ENCODE assay signal across 1 cellular context in genomic region chr3:111733154-111733553, GRCh38.
TF ChIP-seq lines count a peak whose summit lies in the region.

No MANE protein-coding gene starts in this region.

TF ChIP-seq in HepG2, 621 proteins besides CTCF, POLR2A, EP300 and RAD21 (continued from another document and continues in another):
- TF ChIP-seq MTERF4 (CRISPR knock-in tag; IDR thresholded peaks at IDR 0.05), result no peak
- peak; percentile 96 for TF ChIP-seq HNF1B (CRISPR knock-in tag; IDR thresholded peaks at IDR 0.05)
- no peak for TF ChIP-seq RFX3 (CRISPR knock-in tag; IDR thresholded peaks at IDR 0.05)
- TF ChIP-seq ZNF629 (CRISPR knock-in tag; conservative IDR thresholded peaks at IDR 0.05), result no peak
- TF ChIP-seq ARNT2 (CRISPR knock-in tag; IDR thresholded peaks at IDR 0.05; ENCODE audit: low read depth), result no peak
- TF ChIP-seq ZNF263 (CRISPR knock-in tag; IDR thresholded peaks at IDR 0.05), result peak; percentile 42; the same call in 1 of the 2 replicates
- TF ChIP-seq ZNF557 (CRISPR knock-in tag; IDR thresholded peaks at IDR 0.05), result 0 out of 2 replicates have a peak, but pooled peaks have one; percentile 34
- peak; percentile 83 for TF ChIP-seq PAXIP1 (CRISPR knock-in tag; conservative IDR thresholded peaks at IDR 0.05)
- peak; percentile 27; the same call in 1 of the 2 replicates for TF ChIP-seq HNF4A (CRISPR knock-in tag; IDR thresholded peaks at IDR 0.05)
- peak; percentile 92 for TF ChIP-seq FOXA3 (CRISPR knock-in tag; IDR thresholded peaks at IDR 0.05)
- peak; percentile 29; the same call in 1 of the 2 replicates for TF ChIP-seq MEIS2 (CRISPR knock-in tag; IDR thresholded peaks at IDR 0.05)
- peak; percentile 21; the same call in 1 of the 2 replicates for TF ChIP-seq ZFP90 (CRISPR knock-in tag; IDR thresholded peaks at IDR 0.05; ENCODE audit: borderline replicate concordance)
- TF ChIP-seq NR2F2 (IDR thresholded peaks at IDR 0.05; ENCODE audit: borderline replicate concordance, low read depth), result no peak
- peak; percentile 85 for TF ChIP-seq ARID3A (IDR thresholded peaks at IDR 0.05; ENCODE audit: low read depth, low read length)
- peak; percentile 76 for TF ChIP-seq ZFY (CRISPR knock-in tag; IDR thresholded peaks at IDR 0.05)
- no peak for TF ChIP-seq ZNF788 (CRISPR knock-in tag; IDR thresholded peaks at IDR 0.05; ENCODE audit: borderline replicate concordance)
- peak; percentile 41 for TF ChIP-seq TEAD3 (CRISPR knock-in tag; optimal IDR thresholded peaks at IDR 0.05; ENCODE audit: borderline replicate concordance)
- TF ChIP-seq CHCHD3 (CRISPR knock-in tag; IDR thresholded peaks at IDR 0.05), result no peak
- TF ChIP-seq NCOA2 (CRISPR knock-in tag; IDR thresholded peaks at IDR 0.05), result peak; percentile 61; the same call in 1 of the 2 replicates
- peak; percentile 82 for TF ChIP-seq SAP130 (CRISPR knock-in tag; IDR thresholded peaks at IDR 0.05; ENCODE audit: low read depth)
- no peak for TF ChIP-seq RBAK (CRISPR knock-in tag; IDR thresholded peaks at IDR 0.05)
- no peak for TF ChIP-seq CEBPB (IDR thresholded peaks at IDR 0.05; ENCODE audit: borderline replicate concordance, low read depth, low read length)
- peak; percentile 58; the same call in 1 of the 2 replicates for TF ChIP-seq ZNF878 (CRISPR knock-in tag; IDR thresholded peaks at IDR 0.05)
- peak; percentile 55; the same call in 1 of the 2 replicates for TF ChIP-seq SOX5 (CRISPR knock-in tag; IDR thresholded peaks at IDR 0.05; ENCODE audit: borderline replicate concordance)
- TF ChIP-seq ZNF232 (CRISPR knock-in tag; IDR thresholded peaks at IDR 0.05; ENCODE audit: borderline replicate concordance), result peak; percentile 22; the same call in 1 of the 2 replicates
- TF ChIP-seq IRF2 (CRISPR knock-in tag; IDR thresholded peaks at IDR 0.05), result peak; percentile 58; the same call in 1 of the 2 replicates
- TF ChIP-seq KDM6A (CRISPR knock-in tag; IDR thresholded peaks at IDR 0.05; ENCODE audit: low read depth), result peak; percentile 70; the same call in 1 of the 2 replicates
- TF ChIP-seq RARG (CRISPR knock-in tag; IDR thresholded peaks at IDR 0.05; ENCODE audit: low read depth), result no peak
- TF ChIP-seq ZNF296 (CRISPR knock-in tag; conservative IDR thresholded peaks at IDR 0.05), result no peak
- TF ChIP-seq HMGXB4 (CRISPR knock-in tag; IDR thresholded peaks at IDR 0.05; ENCODE audit: borderline replicate concordance in 1 of 2, low read depth in 1 of 2), result 0 out of 4 replicates have a peak, but pooled peaks of 1 of the 2 experiments have one; percentile 11
- TF ChIP-seq ZNF496 (CRISPR knock-in tag; IDR thresholded peaks at IDR 0.05; ENCODE audit: insufficient replicate concordance), result no peak
- TF ChIP-seq KAT8 (CRISPR knock-in tag; IDR thresholded peaks at IDR 0.05), result peak; percentile 28; the same call in 1 of the 2 replicates
- peak; percentile 36; the same call in 1 of the 2 replicates for TF ChIP-seq ZNF574 (CRISPR knock-in tag; IDR thresholded peaks at IDR 0.05)
- TF ChIP-seq ZBTB25 (CRISPR knock-in tag; IDR thresholded peaks at IDR 0.05), result no peak
- TF ChIP-seq TBX2 (CRISPR knock-in tag; IDR thresholded peaks at IDR 0.05; ENCODE audit: borderline replicate concordance), result 0 out of 2 replicates have a peak, but pooled peaks have one; percentile 15
- no peak; the same call in 1 of the 2 replicates for TF ChIP-seq CEBPG (CRISPR knock-in tag; IDR thresholded peaks at IDR 0.05)
- TF ChIP-seq CREB1 (IDR thresholded peaks at IDR 0.05), result no peak
- TF ChIP-seq CREB1 (CRISPR knock-in tag; IDR thresholded peaks at IDR 0.05), result peak; percentile 33; the same call in 1 of the 2 replicates
- no peak for TF ChIP-seq ZFP36L2 (CRISPR knock-in tag; IDR thresholded peaks at IDR 0.05)
- TF ChIP-seq ZNF333 (CRISPR knock-in tag; IDR thresholded peaks at IDR 0.05; ENCODE audit: borderline replicate concordance), result no peak
- TF ChIP-seq CCDC6 (CRISPR knock-in tag; IDR thresholded peaks at IDR 0.05), result no peak
- no peak for TF ChIP-seq FOXM1 (CRISPR knock-in tag; IDR thresholded peaks at IDR 0.05)
- TF ChIP-seq ZNF652 (CRISPR knock-in tag; IDR thresholded peaks at IDR 0.05; ENCODE audit: borderline replicate concordance, low read depth), result peak; percentile 99
- TF ChIP-seq ESRRA (CRISPR knock-in tag; IDR thresholded peaks at IDR 0.05; ENCODE audit: low read depth), result no peak
- TF ChIP-seq FOXP4 (CRISPR knock-in tag; IDR thresholded peaks at IDR 0.05), result peak; percentile 81
